ENCODE assay signal across 30 cellular contexts in the genomic region with DNA sequence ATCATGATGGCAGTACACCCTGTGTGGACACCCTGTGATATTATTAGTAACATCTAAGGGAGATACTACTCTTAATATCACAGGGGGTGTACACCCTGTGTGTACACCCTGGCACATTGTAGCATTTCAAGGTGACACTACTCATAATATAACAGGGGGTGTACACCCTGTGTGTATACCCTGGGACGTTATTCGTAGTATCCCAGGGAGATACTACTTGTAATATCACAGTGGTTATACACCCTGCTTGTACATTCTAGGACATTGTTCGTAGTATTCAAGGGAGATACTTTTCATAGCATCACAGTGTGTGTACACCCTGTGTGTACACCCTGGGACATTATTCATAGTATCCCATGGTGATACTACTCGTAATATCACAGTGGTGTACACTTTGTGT.
"Had no signal": no experiment of that assay in that cellular context is flagged by ENCODE, and none has a peak within 500 bp of the region (broad histone marks: within the 10 kb centered on the region; RNA-seq: fewer than 3 reads in every experiment).

No MANE protein-coding gene starts in this region.

- H3K36me3 Mint-ChIP-seq: mesothelial cell of epicardium; naive B cell; stimulated activated memory B cell treated with anti-CD40 and anti-IgM and Interleukin-4, amounts not matched to agents 10 μg/mL and 1 μg/mL and 100 μg/mL, for 72 hours had no signal

- H3K4me1 Mint-ChIP-seq: naive B cell; stimulated activated memory B cell treated with anti-CD40 and anti-IgM and Interleukin-4, amounts not matched to agents 10 μg/mL and 1 μg/mL and 100 μg/mL, for 72 hours had no signal

- FAIRE-seq: islet of Langerhans had no signal

- H3K27me3 Mint-ChIP-seq: dendritic cell treated with granulocyte-macrophage colony-stimulating factor and Interleukin-4, amounts not matched to agents 40 ng/mL and 50 ng/mL, for 4 days; stimulated activated memory B cell treated with anti-CD40 and anti-IgM and Interleukin-4, amounts not matched to agents 10 μg/mL and 1 μg/mL and 100 μg/mL, for 72 hours; stimulated activated naive CD8-positive, alpha-beta T cell treated with anti-CD3 and anti-CD28 coated beads, Interleukin-15, Interleukin-2, amounts not matched to agents 100 ng/mL and 50 ng/mL, for 24 hours had no signal

- DNase-seq: colonic mucosa; effector CD8-positive, alpha-beta T cell; endodermal cell; foreskin keratinocyte; glutamatergic neuron; heart right ventricle; hippocampal formation; left cardiac atrium; left lung; mesenchymal stem cell; mucosa of descending colon; naive B cell; occipital lobe; ovary; posterior cingulate gyrus; psoas muscle; right cardiac atrium; sigmoid colon; stimulated activated CD4-positive, alpha-beta T cell treated with anti-CD3 and anti-CD28 coated beads, Interleukin-2, amount 100 ng/mL, for 24 hours; stimulated activated CD4-positive, alpha-beta T cell treated with anti-CD3 and anti-CD28 coated beads, Interleukin-4, amount 100 ng/mL, for 24 hours; transverse colon; upper lobe of right lung; uterus had no signal

- H3K9me3 Mint-ChIP-seq: endodermal cell; mesothelial cell of epicardium; naive B cell; stimulated activated memory B cell treated with anti-CD40 and anti-IgM and Interleukin-4, amounts not matched to agents 10 μg/mL and 1 μg/mL and 100 μg/mL, for 72 hours; stimulated activated naive CD8-positive, alpha-beta T cell treated with anti-CD3 and anti-CD28 coated beads, Interleukin-15, Interleukin-2, amounts not matched to agents 100 ng/mL and 50 ng/mL, for 24 hours had no signal

- H3K4me3 Mint-ChIP-seq: dendritic cell treated with granulocyte-macrophage colony-stimulating factor and Interleukin-4, amounts not matched to agents 40 ng/mL and 50 ng/mL, for 4 days; endodermal cell; mesothelial cell of epicardium; naive B cell; stimulated activated memory B cell treated with anti-CD40 and anti-IgM and Interleukin-4, amounts not matched to agents 10 μg/mL and 1 μg/mL and 100 μg/mL, for 72 hours; stimulated activated naive CD8-positive, alpha-beta T cell treated with anti-CD3 and anti-CD28 coated beads, Interleukin-15, Interleukin-2, amounts not matched to agents 100 ng/mL and 50 ng/mL, for 24 hours had no signal

- ATAC-seq: esophagus mucosa; foreskin keratinocyte; gastroesophageal sphincter; heart right ventricle; left cardiac atrium; left lung; mucosa of descending colon; psoas muscle; right cardiac atrium; stimulated activated memory B cell treated with anti-CD40 and anti-IgM and Interleukin-4, amounts not matched to agents 10 μg/mL and 1 μg/mL and 100 μg/mL, for 72 hours; upper lobe of right lung had no signal

- H3K27ac Mint-ChIP-seq: dendritic cell treated with granulocyte-macrophage colony-stimulating factor and Interleukin-4, amounts not matched to agents 40 ng/mL and 50 ng/mL, for 4 days; endodermal cell; mesothelial cell of epicardium; naive B cell; stimulated activated memory B cell treated with anti-CD40 and anti-IgM and Interleukin-4, amounts not matched to agents 10 μg/mL and 1 μg/mL and 100 μg/mL, for 72 hours; stimulated activated naive CD8-positive, alpha-beta T cell treated with anti-CD3 and anti-CD28 coated beads, Interleukin-15, Interleukin-2, amounts not matched to agents 100 ng/mL and 50 ng/mL, for 24 hours had no signal
